Comparison of ENCODE assay signal across 8 cellular contexts in the genomic region with DNA sequence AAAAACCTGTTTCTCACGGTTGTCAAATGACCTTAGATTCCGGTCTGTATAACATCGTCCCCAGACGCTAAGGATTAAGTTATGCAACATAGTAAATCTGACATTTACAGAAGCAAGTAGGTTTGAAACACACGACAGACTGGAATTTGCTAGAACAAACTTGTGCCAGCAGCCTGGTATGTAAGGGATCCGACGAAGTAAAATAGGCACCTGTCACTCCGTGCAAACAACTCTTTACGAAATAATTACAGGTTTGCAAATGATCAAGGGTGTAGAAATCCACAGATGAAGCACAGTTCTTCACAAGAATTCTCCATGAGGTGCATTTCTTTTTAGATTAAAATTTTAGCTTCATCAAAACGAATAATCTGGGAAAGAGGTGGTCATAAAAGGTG. TPM values are rescaled to one million over a fixed set of nuclear protein-coding genes. Genes with fewer than 3 reads are reported as not detected.
DNase-seq lines count a peak whose midpoint lies in the region; ATAC-seq, FAIRE-seq and TF ChIP-seq lines count a peak whose summit lies in the region.

No MANE protein-coding gene starts in this region.

- no peaks in the 10 kb centered on the region for H3K27me3 Mint-ChIP-seq in activated T-cell treated with anti-CD3 and anti-CD28 coated beads, Interleukin-2, amount 50 U/mL, for 72 hours (ENCODE audit: low read depth)

- H3K4me1 ChIP-seq in DOHH2 (ENCODE audit: control insufficient read depth, low read length) (peaks cover 25% of the 10 kb centered on the region), HUES6 (ENCODE audit: control insufficient read depth, insufficient read depth, low read length) (0 out of 2 replicates have a peak, but pooled peaks cover 7% of the 10 kb centered on the region), right cardiac atrium (ENCODE audit: control insufficient read depth, insufficient read depth, low read length) (no peaks in the 10 kb centered on the region), gastrocnemius medialis (peaks cover 18 to 20% of the 10 kb centered on the region in 2 donors)

- peaks cover 24% of the 10 kb centered on the region for H3K36me3 ChIP-seq in DOHH2 (ENCODE audit: control insufficient read depth, low read length)
- 0 out of 2 replicates have a peak, but pooled peaks cover 2% of the 10 kb centered on the region for H3K36me3 ChIP-seq in HUES6 (ENCODE audit: control insufficient read depth, insufficient read depth, low read length)
- H3K36me3 ChIP-seq in gastrocnemius medialis: peaks cover 0 to 11% of the 10 kb centered on the region in 2 donors

- DNase-seq in activated T-cell treated with anti-CD3 and anti-CD28 coated beads, Interleukin-2, amount 50 U/mL, for 72 hours: no peak
- no peak for DNase-seq in right cardiac atrium
- no peak for DNase-seq in gastrocnemius medialis
- DNase-seq in stimulated activated CD4-positive, alpha-beta T cell treated with anti-CD3 and anti-CD28 coated beads, Interleukin-1b, Interleukin-23, amount 100 ng/mL, for 48 hours: no peak
- DNase-seq in D721Med (ENCODE audit: insufficient read length, low spot score): no peak

- 2% methylated on average over 10 of the region's 10 CpGs for WGBS in right cardiac atrium

- TF ChIP-seq CTCF in DOHH2 (IDR thresholded peaks at IDR 0.05; ENCODE audit: low read depth, low read length, poor library complexity, severe bottlenecking): no peak
- TF ChIP-seq CTCF in gastrocnemius medialis (IDR thresholded peaks at IDR 0.05 in 4 of 5, conservative IDR thresholded peaks at IDR 0.05 in 1 of 5): no peak
- no peak for TF ChIP-seq CTCF in D721Med (IDR thresholded peaks at IDR 0.05; ENCODE audit: insufficient read depth, missing control alignments)

- no peaks in the 10 kb centered on the region for H3K9me3 ChIP-seq in DOHH2 (ENCODE audit: control insufficient read depth, insufficient read depth, low read length)
- H3K9me3 ChIP-seq in HUES6 (ENCODE audit: control insufficient read depth, insufficient read depth, low read depth, low read length): 0 out of 2 replicates have a peak, but pooled peaks cover 2% of the 10 kb centered on the region
- no peaks in the 10 kb centered on the region for H3K9me3 ChIP-seq in right cardiac atrium (ENCODE audit: control insufficient read depth, low read length)
- H3K9me3 ChIP-seq in gastrocnemius medialis: no peaks in the 10 kb centered on the region

- H3K27me3 ChIP-seq in DOHH2 (ENCODE audit: control insufficient read depth, low read length) (no peaks in the 10 kb centered on the region), HUES6 (ENCODE audit: control insufficient read depth, insufficient read depth, low read length) (no peaks in the 10 kb centered on the region), right cardiac atrium (ENCODE audit: control insufficient read depth, insufficient read depth) (no peaks in the 10 kb centered on the region), gastrocnemius medialis (no peaks in the 10 kb centered on the region)

- H3K4me2 ChIP-seq in DOHH2 (ENCODE audit: low read length): peak overlapping the region; percentile 83

- H3K79me2 ChIP-seq in DOHH2 (ENCODE audit: control insufficient read depth, low read length): peaks cover 28% of the 10 kb centered on the region

- peak; percentile 9 for ATAC-seq in GM21390 (IDR thresholded peaks at IDR 0.05; ENCODE audit: unreplicated experiment)
- peak; percentile 6 for ATAC-seq in activated T-cell treated with anti-CD3 and anti-CD28 coated beads, Interleukin-2, amount 50 U/mL, for 72 hours (replicated peaks in 1 of 2)
- ATAC-seq in right cardiac atrium: peak in 1 of 2 donors; percentile 7
- ATAC-seq in gastrocnemius medialis: peak; percentile 24 to 42

- peak overlapping the region; percentile 99 for H3K27ac Mint-ChIP-seq in activated T-cell treated with anti-CD3 and anti-CD28 coated beads, Interleukin-2, amount 50 U/mL, for 72 hours

- H4K20me1 ChIP-seq in DOHH2 (ENCODE audit: control insufficient read depth, insufficient read depth, low read depth, low read length): 0 out of 2 replicates have a peak, but pooled peaks cover 3% of the 10 kb centered on the region

- FAIRE-seq in D721Med (lab: Jason Lieb, UNC): no peak

- in situ Hi-C loops in gastrocnemius medialis (cut with MboI; ENCODE audit: low sequenced_read_pairs in 4 of 4): no loop called here

- no peaks in the 10 kb centered on the region for H3K9me3 Mint-ChIP-seq in activated T-cell treated with anti-CD3 and anti-CD28 coated beads, Interleukin-2, amount 50 U/mL, for 72 hours

- peaks cover 53% of the 10 kb centered on the region for H3K4me1 Mint-ChIP-seq in activated T-cell treated with anti-CD3 and anti-CD28 coated beads, Interleukin-2, amount 50 U/mL, for 72 hours (ENCODE audit: low read depth)

- H3K9ac ChIP-seq in HUES6 (ENCODE audit: low read length): no peak overlapping the region

- H3K36me3 Mint-ChIP-seq in activated T-cell treated with anti-CD3 and anti-CD28 coated beads, Interleukin-2, amount 50 U/mL, for 72 hours (ENCODE audit: insufficient read depth in 2 of 2): peaks cover 1 to 5% of the 10 kb centered on the region in 2 donors

- intact Hi-C loops in right cardiac atrium (cut with DNase I): no loop called here
- intact Hi-C loops in gastrocnemius medialis (cut with DNase I; ENCODE audit: low total_unique reads): loop anchor here (5.0 kb wide), 1 partner anchor 307 kb away; no protein-coding TSS in a partner anchor

- H3K4me3 Mint-ChIP-seq in activated T-cell treated with anti-CD3 and anti-CD28 coated beads, Interleukin-2, amount 50 U/mL, for 72 hours: peak overlapping the region; percentile 95 to 99

- H3K4me3 ChIP-seq in DOHH2 (ENCODE audit: low read length): peak overlapping the region; percentile 94
- peak overlapping the region; percentile 78 for H3K4me3 ChIP-seq in HUES6 (ENCODE audit: low read depth, low read length)
- H3K4me3 ChIP-seq in right cardiac atrium (ENCODE audit: low read length): peak overlapping the region; percentile 81
- H3K4me3 ChIP-seq in gastrocnemius medialis: peak overlapping the region; percentile 72 to 87 (median 82)

- TF ChIP-seq POLR2A in gastrocnemius medialis (IDR thresholded peaks at IDR 0.05): no peak

- no peaks in the 10 kb centered on the region for H3K9me2 ChIP-seq in DOHH2 (replicated peaks; ENCODE audit: control insufficient read depth, low read length)

- H3K27ac ChIP-seq in DOHH2 (ENCODE audit: low read depth, low read length) (no peak overlapping the region), HUES6 (ENCODE audit: low read depth, low read length) (no peak overlapping the region), right cardiac atrium (ENCODE audit: low read length) (no peak overlapping the region), gastrocnemius medialis (peak overlapping the region; percentile 80 to 88 (median 86))

- no peaks in the 10 kb centered on the region for H3F3A ChIP-seq in DOHH2 (ENCODE audit: control insufficient read depth, insufficient read depth)

RNA-seq across cellular contexts. Expression of gene MOCS2, which starts 0.5 kb away (rescaled TPM):
- 10 to 100 TPM; 19.0 to 20.4 TPM for total RNA-seq in activated T-cell treated with anti-CD3 and anti-CD28 coated beads, Interleukin-2, amount 50 U/mL, for 72 hours
- total RNA-seq in right cardiac atrium (10 to 100 TPM; 77.9 to 86.5 (median 83.6) TPM), gastrocnemius medialis (10 to 100 TPM; 32.0 to 58.6 (median 53.1) TPM)
- 124 TPM for polyA plus RNA-seq in right cardiac atrium

Comparison
In these comparisons a context has a peak if more than half of its experiments do, and no peak if none do; other contexts are left out.
1. H3K27ac ChIP-seq: peak in gastrocnemius medialis (4 of 4); none in DOHH2 (single experiment), HUES6 (single experiment) and right cardiac atrium (single experiment).
2. Peak in every context shown above with its lines, with median percentiles within 50 percentile points of each other: H3K4me3 ChIP-seq.